29 cellular contexts compared by ENCODE assay signal in the genomic region with DNA sequence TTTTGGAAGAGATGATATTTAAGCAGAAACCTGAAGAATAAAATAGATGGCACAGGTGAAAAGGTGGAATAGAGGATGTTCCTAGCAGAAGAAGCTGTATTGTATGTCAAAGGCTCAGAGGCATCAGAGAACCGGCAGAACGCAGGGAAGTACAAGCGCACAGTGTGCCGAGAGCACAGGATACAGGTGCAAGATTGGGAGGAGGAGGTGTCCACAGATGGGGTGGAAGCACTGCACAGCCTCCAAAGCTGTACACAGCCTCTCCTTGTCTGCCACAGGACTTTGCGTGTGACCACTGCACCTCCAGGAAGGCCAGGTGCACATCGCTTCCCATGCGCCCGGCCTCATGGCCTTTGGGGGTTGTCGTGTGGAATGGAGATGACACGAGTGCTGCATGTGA.
"Had no signal": no experiment of that assay in that cellular context is flagged by ENCODE, and none has a peak within 500 bp of the region (broad histone marks: within the 10 kb centered on the region; RNA-seq: fewer than 3 reads in every experiment).

No MANE protein-coding gene starts in this region.

- H3K27ac Mint-ChIP-seq: immature natural killer cell; mesothelial cell of epicardium; natural killer cell; nephron progenitor cell; stimulated activated effector memory CD8-positive, alpha-beta T cell treated with anti-CD3 and anti-CD28 coated beads, Interleukin-12 subunit alpha, Interleukin-12 subunit beta, amount 100 ng/mL, for 72 hours; stimulated activated naive CD8-positive, alpha-beta T cell treated with anti-CD3 and anti-CD28 coated beads, Interleukin-15, Interleukin-2, amounts not matched to agents 100 ng/mL and 50 ng/mL, for 24 hours; type B pancreatic cell had no signal

- H3K27ac ChIP-seq: left ventricle myocardium inferior, pancreas, prostate gland, skin epidermis, suprapubic skin, thoracic aorta, tibial artery, uterus had no signal

- H3K9me3 ChIP-seq: left ventricle myocardium inferior, pancreas, prostate gland, suprapubic skin, thoracic aorta, tibial artery, uterus had no signal

- H3K4me3 ChIP-seq: left ventricle myocardium inferior, lung, pancreas, prostate gland, skin epidermis, suprapubic skin, thoracic aorta, tibial artery, uterus had no signal

- H3K9me3 Mint-ChIP-seq: mesothelial cell of epicardium; stimulated activated effector memory CD8-positive, alpha-beta T cell treated with anti-CD3 and anti-CD28 coated beads, Interleukin-12 subunit alpha, Interleukin-12 subunit beta, amount 100 ng/mL, for 72 hours; type B pancreatic cell had no signal

- H3K4me1 ChIP-seq: left ventricle myocardium inferior, pancreas, prostate gland, suprapubic skin, tibial artery, uterus had no signal

- H3K27me3 ChIP-seq: pancreas, suprapubic skin, tibial artery, uterus had no signal

- H3K36me3 Mint-ChIP-seq: immature natural killer cell; mesothelial cell of epicardium; natural killer cell; stimulated activated effector memory CD8-positive, alpha-beta T cell treated with anti-CD3 and anti-CD28 coated beads, Interleukin-12 subunit alpha, Interleukin-12 subunit beta, amount 100 ng/mL, for 72 hours; type B pancreatic cell had no signal

- FAIRE-seq: islet of Langerhans, kidney, pancreas had no signal

- H3K4me1 Mint-ChIP-seq: immature natural killer cell; mesothelial cell of epicardium; naive B cell; natural killer cell; nephron progenitor cell; stimulated activated effector memory CD8-positive, alpha-beta T cell treated with anti-CD3 and anti-CD28 coated beads, Interleukin-12 subunit alpha, Interleukin-12 subunit beta, amount 100 ng/mL, for 72 hours had no signal

- H3K36me3 ChIP-seq: left ventricle myocardium inferior, pancreas, prostate gland, suprapubic skin, thoracic aorta, tibial artery, uterus had no signal

- DNase-seq: hippocampal formation; immature natural killer cell; kidney; left ventricle myocardium inferior; naive B cell; natural killer cell; nephron progenitor cell; nucleus accumbens; pancreas; posterior cingulate gyrus; retina; right cardiac atrium; stimulated activated CD4-positive, alpha-beta T cell treated with anti-CD3 and anti-CD28 coated beads, Interleukin-12 subunit alpha, Interleukin-12 subunit beta, amount 100 ng/mL, for 4 hours; stimulated activated CD4-positive, alpha-beta T cell treated with anti-CD3 and anti-CD28 coated beads, Interleukin-15, amount 100 ng/mL, for 24 hours; stimulated activated CD4-positive, alpha-beta T cell treated with anti-CD3 and anti-CD28 coated beads, Interleukin-2, amount 100 ng/mL, for 24 hours; stimulated activated CD4-positive, alpha-beta T cell treated with anti-CD3 and anti-CD28 coated beads, Interleukin-4, amount 100 ng/mL, for 1 hour; stimulated activated naive CD4-positive, alpha-beta T cell; tibial artery; uterus had no signal

- H3K4me3 Mint-ChIP-seq: immature natural killer cell; mesothelial cell of epicardium; naive B cell; natural killer cell; nephron progenitor cell; stimulated activated effector memory CD8-positive, alpha-beta T cell treated with anti-CD3 and anti-CD28 coated beads, Interleukin-12 subunit alpha, Interleukin-12 subunit beta, amount 100 ng/mL, for 72 hours; stimulated activated naive CD8-positive, alpha-beta T cell treated with anti-CD3 and anti-CD28 coated beads, Interleukin-15, Interleukin-2, amounts not matched to agents 100 ng/mL and 50 ng/mL, for 24 hours; type B pancreatic cell had no signal
